Comparison of ENCODE assay signal across 8 cellular contexts in genomic region chr7:139731802-139732470, GRCh38. TPM values are rescaled to one million over a fixed set of nuclear protein-coding genes. Genes with fewer than 3 reads are reported as not detected.
A peak's percentile ranks its signal among the peaks of the same experiment; 100 is the strongest.
DNase-seq lines count a peak whose midpoint lies in the region; ATAC-seq, FAIRE-seq and TF ChIP-seq lines count a peak whose summit lies in the region.

No MANE protein-coding gene starts in this region.

- H3K4me1 ChIP-seq in colonic mucosa = peaks cover 13% of the 10 kb centered on the region
- no peaks in the 10 kb centered on the region for H3K4me1 ChIP-seq in BE2C

- peaks cover 8% of the 10 kb centered on the region for H3K36me3 Mint-ChIP-seq in memory B cell

- FAIRE-seq in urothelium cell line (lab: Jason Lieb, UNC) = no peak

- H3K27ac ChIP-seq in colonic mucosa = peak overlapping the region; percentile 17

- peak overlapping the region in 1 of 2 donors; percentile 63 for H3K9ac ChIP-seq in colonic mucosa (ENCODE audit: low read depth in 2 of 2, low read length in 2 of 2)

- TF ChIP-seq CTCF in colonic mucosa (IDR thresholded peaks at IDR 0.05) (no peak), BE2C (IDR thresholded peaks at IDR 0.05; ENCODE audit: low read depth, low read length) (no peak)

- intact Hi-C loops in colonic mucosa (cut with DNase I) = no loop called here

- peak overlapping the region; percentile 91 for H3K27ac Mint-ChIP-seq in memory B cell

- H3K4me3 Mint-ChIP-seq in memory B cell = peak overlapping the region; percentile 49

- in situ Hi-C loops in G401 (cut with HindIII; ENCODE audit: low sequenced_read_pairs) = no loop called here

- no peaks in the 10 kb centered on the region for H3K36me3 ChIP-seq in colonic mucosa
- no peaks in the 10 kb centered on the region for H3K36me3 ChIP-seq in BE2C

- H3K27me3 ChIP-seq in colonic mucosa = no peaks in the 10 kb centered on the region
- no peaks in the 10 kb centered on the region for H3K27me3 ChIP-seq in BE2C

- no peak for ATAC-seq in memory B cell (ENCODE audit: low read depth)
- no peak for ATAC-seq in GM19467 (IDR thresholded peaks at IDR 0.05; ENCODE audit: unreplicated experiment)
- ATAC-seq in HG02870 (IDR thresholded peaks at IDR 0.05; ENCODE audit: unreplicated experiment) = no peak

- H3K4me1 Mint-ChIP-seq in memory B cell = peaks cover 33% of the 10 kb centered on the region

- H3K27me3 Mint-ChIP-seq in memory B cell = no peaks in the 10 kb centered on the region

- H3K9me3 Mint-ChIP-seq in memory B cell = no peaks in the 10 kb centered on the region

- no peaks in the 10 kb centered on the region for H3K9me3 ChIP-seq in colonic mucosa
- no peaks in the 10 kb centered on the region for H3K9me3 ChIP-seq in BE2C

- DNase-seq in G401 (ENCODE audit: low spot score) (peak; percentile 50), NOMO-1 treated with DMSO at 0.1 percent for 48 hours (lab: John Stamatoyannopoulos, UW; ENCODE audit: unreplicated experiment) (peak; percentile 69), colonic mucosa (peak; percentile 87), memory B cell (ENCODE audit: low spot score in 2 of 2) (no peak), urothelium cell line (ENCODE audit: low spot score) (peak; percentile 77), BE2C (no peak)

- H3K4me3 ChIP-seq in colonic mucosa = no peak overlapping the region
- H3K4me3 ChIP-seq in BE2C (ENCODE audit: low read depth, low read length) = no peak overlapping the region

RNA-seq across cellular contexts. Expression of gene HIPK2, which starts 45.9 kb away (rescaled TPM):
- under 0.01 and 0.17 TPM in 2 replicates for total RNA-seq in G401 (2014; rRNA removed; shearing (Covaris generic))
- total RNA-seq in colonic mucosa = 10 to 100 TPM; 25.3 to 28.4 TPM
- 5.3 TPM for polyA plus RNA-seq in BE2C (2012; ENCODE audit: insufficient read depth, insufficient read length, low read depth)

Comparison
In these comparisons a context has a peak if more than half of its experiments do, and no peak if none do; other contexts are left out.
1. DNase-seq: peak in G401 (single experiment), NOMO-1 treated with DMSO at 0.1 percent for 48 hours (single experiment), colonic mucosa (single experiment) and urothelium cell line (single experiment); none in memory B cell (0 of 2) and BE2C (single experiment).
2. RNA of gene HIPK2, which starts 45.9 kb away (total RNA-seq): 25.3 to 28.4 TPM in colonic mucosa; under 0.01 to 0.17 TPM in G401; every median in the first group is over 10 times any median in the second.